In genomic region chr3:189132125-189132744, GRCh38 we compare ENCODE assay signal across 1 cellular context.
A peak's percentile ranks its signal among the peaks of the same experiment; 100 is the strongest.
TF ChIP-seq lines count a peak whose summit lies in the region.

No MANE protein-coding gene starts in this region.

TF ChIP-seq in IMR-90, 13 proteins besides CTCF, POLR2A, EP300 and RAD21 (continued from another document):
- TF ChIP-seq BHLHE40 (IDR thresholded peaks at IDR 0.05; ENCODE audit: low read depth, low read length) (peak; percentile 37), FOS (IDR thresholded peaks at IDR 0.05; ENCODE audit: low read depth, low read length) (peak; percentile 85), USF2 (IDR thresholded peaks at IDR 0.05; ENCODE audit: low read depth, low read length) (no peak), NFE2L2 (IDR thresholded peaks at IDR 0.05; ENCODE audit: low read depth, low read length) (no peak), RCOR1 (IDR thresholded peaks at IDR 0.05; ENCODE audit: insufficient replicate concordance, low read length) (no peak), MAZ (IDR thresholded peaks at IDR 0.05; ENCODE audit: borderline replicate concordance, low read depth, low read length) (no peak), RFX5 (IDR thresholded peaks at IDR 0.05; ENCODE audit: low read depth, low read length) (no peak), SMC3 (IDR thresholded peaks at IDR 0.05; ENCODE audit: low read depth, low read length) (no peak), MXI1 (IDR thresholded peaks at IDR 0.05; ENCODE audit: borderline replicate concordance, low read depth, low read length) (no peak)
TF ChIP-seq in IMR-90: peak in this region for 2.
